29 cellular contexts compared by ENCODE assay signal in genomic region chr10:29461042-29461441, GRCh38.
"Had no signal": no experiment of that assay in that cellular context is flagged by ENCODE, and none has a peak within 500 bp of the region (broad histone marks: within the 10 kb centered on the region; RNA-seq: fewer than 3 reads in every experiment).

No MANE protein-coding gene starts in this region.

- H3K4me1 ChIP-seq: SJCRH30 had no signal

- H3K27ac ChIP-seq: brain microvascular endothelial cell, KMS-11, RWPE1, SJCRH30 had no signal

- H3K27me3 ChIP-seq: brain microvascular endothelial cell, MG63, SJCRH30 had no signal

- DNase-seq: activated CD4-positive, alpha-beta T cell treated with anti-CD3 and anti-CD28 coated beads for 4 hours; activated CD8-positive, alpha-beta memory T cell treated with anti-CD3 and anti-CD28 coated beads, Interleukin-2, amount 10 ng/mL, durations not matched to agents 7 days and 5 days; activated CD8-positive, alpha-beta T cell treated with anti-CD3 and anti-CD28 coated beads for 36 hours; activated gamma-delta T cell treated with Interleukin-2 at 50 U/mL for 16 hours; activated naive CD4-positive, alpha-beta T cell treated with anti-CD3 and anti-CD28 coated beads, Interleukin-2, amount 50 U/mL, for 16 hours; activated T-cell treated with anti-CD3 and anti-CD28 coated beads, Interleukin-2, amount 50 U/mL, for 48 hours; amniotic stem cell; brain microvascular endothelial cell; cerebellar nuclear complex; MG63; MV-4-11; NCI-H1092 treated with DMSO at 0.1 percent for 48 hours; NCI-H1417 treated with DMSO at 0.1 percent for 48 hours; NCI-H1694; NCI-H2029; NCI-H2107; NCI-H2171 treated with DMSO at 0.1 percent for 48 hours; NCI-H226; NCI-H510A; NCI-H526 treated with DMSO at 0.1 percent for 48 hours; NCI-H82; Right ventricle myocardium superior; SJCRH30; SW 1271 had no signal

- H3K4me1 Mint-ChIP-seq: activated CD8-positive, alpha-beta memory T cell treated with anti-CD3 and anti-CD28 coated beads, Interleukin-2, amount 10 ng/mL, durations not matched to agents 7 days and 5 days; activated T-helper 17 cell treated with anti-CD3 and anti-CD28 coated beads, Interleukin-2, amount 50 U/mL, for 72 hours had no signal

- H3K9me3 ChIP-seq: SJCRH30 had no signal

- H3K4me3 Mint-ChIP-seq: activated CD8-positive, alpha-beta memory T cell treated with anti-CD3 and anti-CD28 coated beads, Interleukin-2, amount 10 ng/mL, durations not matched to agents 7 days and 5 days; activated CD8-positive, alpha-beta T cell treated with anti-CD3 and anti-CD28 coated beads for 36 hours; activated T-helper 17 cell treated with anti-CD3 and anti-CD28 coated beads, Interleukin-2, amount 50 U/mL, for 72 hours had no signal

- H3K27ac Mint-ChIP-seq: activated CD8-positive, alpha-beta memory T cell treated with anti-CD3 and anti-CD28 coated beads, Interleukin-2, amount 10 ng/mL, durations not matched to agents 7 days and 5 days; activated CD8-positive, alpha-beta T cell treated with anti-CD3 and anti-CD28 coated beads for 36 hours; activated T-helper 17 cell treated with anti-CD3 and anti-CD28 coated beads, Interleukin-2, amount 50 U/mL, for 72 hours had no signal

- ATAC-seq: activated CD4-positive, CD25-positive, alpha-beta regulatory T cell treated with anti-CD3 and anti-CD28 coated beads, Interleukin-2, amount 50 U/mL, for 24 hours; activated CD8-positive, alpha-beta memory T cell treated with anti-CD3 and anti-CD28 coated beads, Interleukin-2, amount 10 ng/mL, durations not matched to agents 7 days and 5 days; activated CD8-positive, alpha-beta T cell treated with anti-CD3 and anti-CD28 coated beads for 36 hours; activated T-helper 17 cell treated with anti-CD3 and anti-CD28 coated beads, Interleukin-2, amount 50 U/mL, for 72 hours; SK-N-SH treated with all-trans-retinoic acid at 6 μM for 48 hours had no signal

- H3K27me3 Mint-ChIP-seq: activated CD8-positive, alpha-beta memory T cell treated with anti-CD3 and anti-CD28 coated beads, Interleukin-2, amount 10 ng/mL, durations not matched to agents 7 days and 5 days; activated CD8-positive, alpha-beta T cell treated with anti-CD3 and anti-CD28 coated beads for 36 hours; activated T-helper 17 cell treated with anti-CD3 and anti-CD28 coated beads, Interleukin-2, amount 50 U/mL, for 72 hours had no signal

- H3K4me3 ChIP-seq: MG63, SJCRH30 had no signal
